ENCODE assay signal across 14 cellular contexts in the genomic region with DNA sequence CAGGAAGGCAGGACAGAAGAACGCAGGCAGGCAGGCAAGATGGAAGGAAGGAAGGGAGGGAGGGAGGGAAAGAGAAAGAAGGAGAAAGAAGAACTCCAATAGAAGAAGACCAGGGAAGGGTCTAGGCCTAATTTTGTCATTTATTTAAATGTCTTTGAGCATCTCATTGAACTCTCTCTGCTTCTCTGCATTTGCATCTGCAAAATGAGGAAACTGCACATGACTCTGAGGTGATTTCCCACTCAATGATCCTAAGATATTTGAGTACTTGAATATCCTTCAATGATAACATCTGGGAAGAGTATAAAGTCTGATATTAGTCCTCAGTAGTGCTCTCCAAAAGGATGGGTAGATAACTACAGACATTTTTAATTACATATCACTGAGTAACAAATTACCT. TPM values are rescaled to one million over a fixed set of nuclear protein-coding genes. Genes with fewer than 3 reads are reported as not detected.
A peak's percentile ranks its signal among the peaks of the same experiment; 100 is the strongest.
DNase-seq lines count a peak whose midpoint lies in the region; ATAC-seq and TF ChIP-seq lines count a peak whose summit lies in the region.
"Had no signal": no experiment of that assay in that cellular context is flagged by ENCODE, and none has a peak within 500 bp of the region (broad histone marks: within the 10 kb centered on the region; RNA-seq: fewer than 3 reads in every experiment).

No MANE protein-coding gene starts in this region.

- BruUV-seq in PC-9 (replicated peaks; lab: Mats Ljungman, UMichigan): no TSS peak

- H3F3A ChIP-seq in PC-9 (ENCODE audit: insufficient read depth, low read depth): peaks cover 22% of the 10 kb centered on the region

- TF ChIP-seq POLR2A in vagina (IDR thresholded peaks at IDR 0.05): no peak

- H3K4me1 ChIP-seq in PC-9 (replicated peaks; ENCODE audit: insufficient read depth): peaks cover 34% of the 10 kb centered on the region
- no peaks in the 10 kb centered on the region for H3K4me1 ChIP-seq in vagina
- no peaks in the 10 kb centered on the region for H3K4me1 ChIP-seq in CD8-positive, alpha-beta T cell (ENCODE audit: insufficient read depth, low read length)
- H3K4me1 ChIP-seq: psoas muscle had no signal

- no peak for ATAC-seq in natural killer cell treated with Interleukin-12 subunit alpha and Interleukin-12 subunit beta and Interleukin-15 and Interleukin-18, amount 100 ng/mL, for 72 hours
- ATAC-seq in natural killer cell (no peak), memory B cell (ENCODE audit: low read depth) (peak; percentile 77), HG02938 (IDR thresholded peaks at IDR 0.05; ENCODE audit: unreplicated experiment) (no peak)
- no peak for ATAC-seq in CD8-positive, alpha-beta T cell
- ATAC-seq: psoas muscle had no signal

- no peaks in the 10 kb centered on the region for H3K79me2 ChIP-seq in PC-9 (ENCODE audit: low read depth)

- no peak for DNase-seq in natural killer cell treated with Interleukin-12 subunit alpha and Interleukin-12 subunit beta and Interleukin-15 and Interleukin-18, amount 100 ng/mL, for 72 hours (ENCODE audit: low spot score)
- no peak for DNase-seq in natural killer cell
- DNase-seq in PC-9: no peak
- DNase-seq in memory B cell (ENCODE audit: low spot score in 2 of 2): no peak
- DNase-seq in vagina (ENCODE audit: extremely low spot score in 2 of 2): no peak
- no peak for DNase-seq in CD8-positive, alpha-beta T cell
- DNase-seq in NCI-H2081 treated with DMSO at 0.1 percent for 48 hours (lab: John Stamatoyannopoulos, UW): no peak
- DNase-seq: DMS153; effector CD4-positive, alpha-beta T cell; NCI-H1417 treated with DMSO at 0.1 percent for 48 hours; NCI-H226; psoas muscle had no signal

- TF ChIP-seq CTCF in natural killer cell (IDR thresholded peaks at IDR 0.05) (no peak), PC-9 (conservative IDR thresholded peaks at IDR 0.05) (no peak), vagina (IDR thresholded peaks at IDR 0.05) (no peak)
- no peak for TF ChIP-seq CTCF in CD8-positive, alpha-beta T cell (IDR thresholded peaks at IDR 0.05)

- H3K4me1 Mint-ChIP-seq in natural killer cell treated with Interleukin-12 subunit alpha and Interleukin-12 subunit beta and Interleukin-15 and Interleukin-18, amount 100 ng/mL, for 72 hours (ENCODE audit: low read depth in 2 of 2): peaks cover 28 to 29% of the 10 kb centered on the region in 2 donors
- H3K4me1 Mint-ChIP-seq in natural killer cell: no peaks in the 10 kb centered on the region
- peaks cover 15% of the 10 kb centered on the region for H3K4me1 Mint-ChIP-seq in memory B cell
- peaks cover 4% of the 10 kb centered on the region for H3K4me1 Mint-ChIP-seq in CD8-positive, alpha-beta T cell (ENCODE audit: low read depth)

- peak overlapping the region; percentile 65 for H3K4me2 ChIP-seq in PC-9

- no peaks in the 10 kb centered on the region for H4K20me1 ChIP-seq in PC-9 (ENCODE audit: insufficient read depth)

- intact Hi-C loops in natural killer cell (cut with micrococcal nuclease) (no loop called here), PC-9 (cut with micrococcal nuclease; ENCODE audit: unreplicated experiment) (loop anchor here (1.0 to 10.0 kb wide), 3 partner anchors 32 to 93 kb away; no protein-coding TSS in a partner anchor), vagina (cut with DNase I) (no loop called here)
- intact Hi-C loops in CD8-positive, alpha-beta T cell (cut with DNase I, micrococcal nuclease): no loop called here

- peak overlapping the region; percentile 77 for H3K27ac ChIP-seq in PC-9
- no peak overlapping the region for H3K27ac ChIP-seq in vagina
- no peak overlapping the region for H3K27ac ChIP-seq in CD8-positive, alpha-beta T cell (ENCODE audit: low read depth, low read length)
- H3K27ac ChIP-seq: psoas muscle had no signal

- H3K4me3 ChIP-seq in PC-9 (no peak overlapping the region), vagina (no peak overlapping the region)
- H3K4me3 ChIP-seq in CD8-positive, alpha-beta T cell (ENCODE audit: low read depth, low read length): no peak overlapping the region
- H3K4me3 ChIP-seq: psoas muscle had no signal

- CTCF ChIA-PET in PC-9 (lab: Charles Lee): no interaction called here
- CTCF ChIA-PET in CD8-positive, alpha-beta T cell (lab: Charles Lee): interaction anchor here (1.6 kb wide), 1 partner anchor 38 kb away, joined by 4 read pairs; no protein-coding TSS in a partner anchor

- POLR2A ChIA-PET in PC-9 (lab: Charles Lee; ENCODE audit: unreplicated experiment): no interaction called here
- POLR2A ChIA-PET in CD8-positive, alpha-beta T cell (lab: Charles Lee): no interaction called here

- no peaks in the 10 kb centered on the region for H3K36me3 Mint-ChIP-seq in natural killer cell treated with Interleukin-12 subunit alpha and Interleukin-12 subunit beta and Interleukin-15 and Interleukin-18, amount 100 ng/mL, for 72 hours
- H3K36me3 Mint-ChIP-seq in natural killer cell (no peaks in the 10 kb centered on the region), memory B cell (no peaks in the 10 kb centered on the region)
- H3K36me3 Mint-ChIP-seq in CD8-positive, alpha-beta T cell: no peaks in the 10 kb centered on the region
- H3K36me3 Mint-ChIP-seq: activated naive CD4-positive, alpha-beta T cell treated with anti-CD3 and anti-CD28 coated beads, Interleukin-2, amount 50 U/mL, for 72 hours had no signal

- H2AFZ ChIP-seq in PC-9: no peak overlapping the region

- H3K4me3 Mint-ChIP-seq in natural killer cell treated with Interleukin-12 subunit alpha and Interleukin-12 subunit beta and Interleukin-15 and Interleukin-18, amount 100 ng/mL, for 72 hours: peak overlapping the region; percentile 53
- H3K4me3 Mint-ChIP-seq in natural killer cell (no peak overlapping the region), memory B cell (peak overlapping the region; percentile 2)
- H3K4me3 Mint-ChIP-seq in CD8-positive, alpha-beta T cell: no peak overlapping the region

- H3K36me3 ChIP-seq in PC-9 (ENCODE audit: low read depth) (no peaks in the 10 kb centered on the region), vagina (no peaks in the 10 kb centered on the region)
- no peaks in the 10 kb centered on the region for H3K36me3 ChIP-seq in CD8-positive, alpha-beta T cell (ENCODE audit: insufficient read depth, low read length)

- peak overlapping the region; percentile 75 to 87 for H3K27ac Mint-ChIP-seq in natural killer cell treated with Interleukin-12 subunit alpha and Interleukin-12 subunit beta and Interleukin-15 and Interleukin-18, amount 100 ng/mL, for 72 hours
- H3K27ac Mint-ChIP-seq in natural killer cell: peak overlapping the region in 1 of 2 donors; percentile 65
- H3K27ac Mint-ChIP-seq in memory B cell: peak overlapping the region; percentile 89
- H3K27ac Mint-ChIP-seq in CD8-positive, alpha-beta T cell: no peak overlapping the region

- H3K9me3 Mint-ChIP-seq in natural killer cell treated with Interleukin-12 subunit alpha and Interleukin-12 subunit beta and Interleukin-15 and Interleukin-18, amount 100 ng/mL, for 72 hours: peaks cover 3% of the 10 kb centered on the region
- H3K9me3 Mint-ChIP-seq in natural killer cell: no peaks in the 10 kb centered on the region
- H3K9me3 Mint-ChIP-seq in memory B cell: no peaks in the 10 kb centered on the region
- H3K9me3 Mint-ChIP-seq in CD8-positive, alpha-beta T cell: no peaks in the 10 kb centered on the region
- H3K9me3 Mint-ChIP-seq: activated naive CD4-positive, alpha-beta T cell treated with anti-CD3 and anti-CD28 coated beads, Interleukin-2, amount 50 U/mL, for 72 hours had no signal

- no peaks in the 10 kb centered on the region for H3K9me2 ChIP-seq in PC-9 (ENCODE audit: insufficient read depth)

- H3K27me3 ChIP-seq in PC-9 (ENCODE audit: insufficient read depth, low read depth): no peaks in the 10 kb centered on the region
- no peaks in the 10 kb centered on the region for H3K27me3 ChIP-seq in vagina
- H3K27me3 ChIP-seq in CD8-positive, alpha-beta T cell (ENCODE audit: insufficient read depth, low read length): no peaks in the 10 kb centered on the region

- peaks cover 0 to 2% of the 10 kb centered on the region in 2 donors for H3K27me3 Mint-ChIP-seq in natural killer cell treated with Interleukin-12 subunit alpha and Interleukin-12 subunit beta and Interleukin-15 and Interleukin-18, amount 100 ng/mL, for 72 hours
- H3K27me3 Mint-ChIP-seq in natural killer cell (ENCODE audit: low read depth in 2 of 2) (peaks cover 0 to 8% of the 10 kb centered on the region in 2 donors), memory B cell (peaks cover 2% of the 10 kb centered on the region)
- H3K27me3 Mint-ChIP-seq in CD8-positive, alpha-beta T cell (ENCODE audit: low read depth): no peaks in the 10 kb centered on the region

- H3K9me3 ChIP-seq in PC-9 (ENCODE audit: insufficient read depth, low read depth) (no peaks in the 10 kb centered on the region), vagina (no peaks in the 10 kb centered on the region)
- H3K9me3 ChIP-seq in CD8-positive, alpha-beta T cell (ENCODE audit: low read length): no peaks in the 10 kb centered on the region
- H3K9me3 ChIP-seq: psoas muscle had no signal

RNA-seq across cellular contexts. Expression of a gene that starts 33.1 kb away (rescaled TPM):
- 100 to 1,000 TPM; 179 to 212 TPM for total RNA-seq in natural killer cell treated with Interleukin-12 subunit alpha and Interleukin-12 subunit beta and Interleukin-15 and Interleukin-18, amount 100 ng/mL, for 72 hours
- 10 to 100 TPM; 46.4 to 53.3 (median 48.8) TPM for total RNA-seq in natural killer cell
- 40.0 and 53.8 TPM in 2 replicates for total RNA-seq in PC-9 (2021)
- 50.8 TPM for total RNA-seq in vagina
- total RNA-seq in CD8-positive, alpha-beta T cell: 10 to 100 TPM; 73.7 to 76.7 TPM

Comparison
In these comparisons a context has a peak if more than half of its experiments do, and no peak if none do; other contexts are left out.
1. H3K4me3 Mint-ChIP-seq: peak in natural killer cell treated with Interleukin-12 subunit alpha and Interleukin-12 subunit beta and Interleukin-15 and Interleukin-18, amount 100 ng/mL, for 72 hours (single experiment) and memory B cell (single experiment); none in natural killer cell (single experiment) and CD8-positive, alpha-beta T cell (single experiment).